ENCODE assay signal across 21 cellular contexts in the genomic region with DNA sequence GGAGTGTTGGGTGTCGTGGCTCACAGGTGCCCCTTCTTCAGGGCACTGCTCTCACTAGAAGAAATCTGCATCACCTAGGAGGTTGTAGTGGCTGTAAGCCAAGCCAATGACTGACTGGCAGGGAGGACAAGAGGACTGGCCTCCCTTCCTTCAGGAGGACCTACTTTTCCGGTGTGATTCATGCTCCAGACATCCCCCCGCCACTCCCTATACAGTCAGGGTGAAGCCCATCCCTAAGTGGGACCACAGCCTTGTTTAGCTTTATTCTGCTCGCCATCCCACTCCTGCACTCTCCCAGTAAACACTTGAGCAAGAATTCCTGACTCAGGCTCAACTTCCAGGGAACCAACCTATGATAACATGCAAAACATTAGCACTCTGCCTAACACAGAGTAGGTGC.
DNase-seq lines count a peak whose midpoint lies in the region; ATAC-seq and TF ChIP-seq lines count a peak whose summit lies in the region.
"Had no signal": no experiment of that assay in that cellular context is flagged by ENCODE, and none has a peak within 500 bp of the region (broad histone marks: within the 10 kb centered on the region; RNA-seq: fewer than 3 reads in every experiment).

No MANE protein-coding gene starts in this region.

- TF ChIP-seq EP300 in sigmoid colon (IDR thresholded peaks at IDR 0.05), result no peak

- no peak for TF ChIP-seq CTCF in natural killer cell (IDR thresholded peaks at IDR 0.05)
- no peak for TF ChIP-seq CTCF in PC-3 (conservative IDR thresholded peaks at IDR 0.05; ENCODE audit: low read depth, low read length)
- no peak for TF ChIP-seq CTCF in sigmoid colon (IDR thresholded peaks at IDR 0.05)

- H3K4me3 Mint-ChIP-seq in natural killer cell, result no peak overlapping the region
- no peak overlapping the region for H3K4me3 Mint-ChIP-seq in natural killer cell treated with Interleukin-12 subunit alpha and Interleukin-12 subunit beta and Interleukin-15 and Interleukin-18, amount 100 ng/mL, for 72 hours
- H3K4me3 Mint-ChIP-seq: GM23338, HFFc6 had no signal

- H3F3A ChIP-seq in PC-3 (ENCODE audit: low read length, unreplicated experiment), result no peaks in the 10 kb centered on the region

- no peaks in the 10 kb centered on the region for H4K20me1 ChIP-seq in PC-3 (ENCODE audit: low read length)

- no peaks in the 10 kb centered on the region for H3K36me3 Mint-ChIP-seq in natural killer cell
- H3K36me3 Mint-ChIP-seq in natural killer cell treated with Interleukin-12 subunit alpha and Interleukin-12 subunit beta and Interleukin-15 and Interleukin-18, amount 100 ng/mL, for 72 hours, result peaks cover 5% of the 10 kb centered on the region

- H3K4me1 Mint-ChIP-seq in natural killer cell, result peaks cover 72 to 86% of the 10 kb centered on the region in 2 donors
- peaks cover 59 to 77% of the 10 kb centered on the region in 2 donors for H3K4me1 Mint-ChIP-seq in natural killer cell treated with Interleukin-12 subunit alpha and Interleukin-12 subunit beta and Interleukin-15 and Interleukin-18, amount 100 ng/mL, for 72 hours (ENCODE audit: low read depth in 2 of 2)

- H3K9me3 ChIP-seq in PC-3 (ENCODE audit: low read length) (no peaks in the 10 kb centered on the region), sigmoid colon (peaks cover 0 to 5% (median 0%) of the 10 kb centered on the region in 4 donors)

- 67 to 86% methylated on average over 4 of the region's 4 CpGs for WGBS in sigmoid colon, 2 donors

- no peak for ATAC-seq in natural killer cell
- ATAC-seq in natural killer cell treated with Interleukin-12 subunit alpha and Interleukin-12 subunit beta and Interleukin-15 and Interleukin-18, amount 100 ng/mL, for 72 hours, result no peak
- peak; percentile 42 for ATAC-seq in PC-3
- no peak for ATAC-seq in HG02973 (IDR thresholded peaks at IDR 0.05; ENCODE audit: unreplicated experiment)
- ATAC-seq: GM23338, HepG2 had no signal

- no peaks in the 10 kb centered on the region for H3K4me1 ChIP-seq in PC-3 (ENCODE audit: insufficient read depth, low read length)
- no peaks in the 10 kb centered on the region for H3K4me1 ChIP-seq in sigmoid colon

- H3K27ac Mint-ChIP-seq in natural killer cell, result peak overlapping the region; percentile 21 to 91
- peak overlapping the region in 1 of 2 donors; percentile 53 for H3K27ac Mint-ChIP-seq in natural killer cell treated with Interleukin-12 subunit alpha and Interleukin-12 subunit beta and Interleukin-15 and Interleukin-18, amount 100 ng/mL, for 72 hours
- H3K27ac Mint-ChIP-seq: GM23338, HFFc6 had no signal

- H2AFZ ChIP-seq in PC-3 (ENCODE audit: low read length), result no peak overlapping the region
- H2AFZ ChIP-seq: GM23338 had no signal

- no peak for TF ChIP-seq POLR2A in sigmoid colon (IDR thresholded peaks at IDR 0.05)

- H3K4me2 ChIP-seq in PC-3 (ENCODE audit: low read length), result no peak overlapping the region
- H3K4me2 ChIP-seq: GM23338 had no signal

- DNase-seq in natural killer cell (no peak), PC-3 (peak; percentile 52), islet precursor cell (peak; percentile 65), mesenteric fat pad (ENCODE audit: low spot score) (no peak), sigmoid colon (no peak)
- no peak for DNase-seq in natural killer cell treated with Interleukin-12 subunit alpha and Interleukin-12 subunit beta and Interleukin-15 and Interleukin-18, amount 100 ng/mL, for 72 hours (ENCODE audit: low spot score)
- no peak for DNase-seq in activated T-cell treated with anti-CD3 and anti-CD28 coated beads, Interleukin-2, amount 50 U/mL, for 48 hours
- DNase-seq: 8988T, DMS79, GF-D8, HFFc6, Kasumi-1, MV-4-11, NCI-H1417 treated with DMSO at 0.1 percent for 48 hours, NCI-H2029, NCI-H2171 treated with DMSO at 0.1 percent for 48 hours, NCI-H510A had no signal

- H3K4me3 ChIP-seq in PC-3 (ENCODE audit: low read length) (no peak overlapping the region), sigmoid colon (no peak overlapping the region)
- H3K4me3 ChIP-seq: GM23338 had no signal

- POLR2A ChIA-PET in PC-3 (lab: Charles Lee; ENCODE audit: unreplicated experiment), result no interaction called here

- H3K79me2 ChIP-seq in PC-3 (ENCODE audit: low read length), result no peaks in the 10 kb centered on the region

- H3K27ac ChIP-seq in PC-3 (ENCODE audit: low read length) (no peak overlapping the region), sigmoid colon (no peak overlapping the region)
- H3K27ac ChIP-seq: C4-2B had no signal

- CTCF ChIA-PET in PC-3 (lab: Charles Lee), result no interaction called here

- H3K9ac ChIP-seq in PC-3 (ENCODE audit: low read length), result no peak overlapping the region

- H3K9me2 ChIP-seq in PC-3 (replicated peaks; ENCODE audit: low read length), result no peaks in the 10 kb centered on the region

- no peaks in the 10 kb centered on the region for H3K27me3 Mint-ChIP-seq in natural killer cell (ENCODE audit: low read depth in 2 of 2)
- H3K27me3 Mint-ChIP-seq in natural killer cell treated with Interleukin-12 subunit alpha and Interleukin-12 subunit beta and Interleukin-15 and Interleukin-18, amount 100 ng/mL, for 72 hours, result no peaks in the 10 kb centered on the region

- intact Hi-C loops in natural killer cell (cut with micrococcal nuclease), result no loop called here
- intact Hi-C loops in PC-3 (cut with micrococcal nuclease), result no loop called here
- intact Hi-C loops in sigmoid colon (cut with DNase I), result no loop called here

- H3K36me3 ChIP-seq in PC-3 (ENCODE audit: low read depth, low read length) (no peaks in the 10 kb centered on the region), sigmoid colon (no peaks in the 10 kb centered on the region)

- H3K27me3 ChIP-seq in PC-3 (ENCODE audit: low read length) (no peaks in the 10 kb centered on the region), sigmoid colon (peaks cover 0 to 4% (median 0%) of the 10 kb centered on the region in 3 donors)

- BruUV-seq in PC-3 (replicated peaks; lab: Mats Ljungman, UMichigan), result no TSS peak

- no peaks in the 10 kb centered on the region for H3K9me3 Mint-ChIP-seq in natural killer cell
- no peaks in the 10 kb centered on the region for H3K9me3 Mint-ChIP-seq in natural killer cell treated with Interleukin-12 subunit alpha and Interleukin-12 subunit beta and Interleukin-15 and Interleukin-18, amount 100 ng/mL, for 72 hours
- H3K9me3 Mint-ChIP-seq: GM23338, HFFc6 had no signal

Comparison
In these comparisons a context has a peak if more than half of its experiments do, and no peak if none do; other contexts are left out.
1. DNase-seq: peak in PC-3 (single experiment) and islet precursor cell (single experiment); none in natural killer cell (single experiment), natural killer cell treated with Interleukin-12 subunit alpha and Interleukin-12 subunit beta and Interleukin-15 and Interleukin-18, amount 100 ng/mL, for 72 hours (single experiment), activated T-cell treated with anti-CD3 and anti-CD28 coated beads, Interleukin-2, amount 50 U/mL, for 48 hours (0 of 2), mesenteric fat pad (single experiment) and sigmoid colon (single experiment).